In genomic region chr22:15687086-15687485, GRCh38 we compare ENCODE assay signal across 14 cellular contexts. TPM values are rescaled to one million over a fixed set of nuclear protein-coding genes. Genes with fewer than 3 reads are reported as not detected.
DNase-seq lines count a peak whose midpoint lies in the region; ATAC-seq and TF ChIP-seq lines count a peak whose summit lies in the region.
"Not testable (repeated sequence)": the region's sequence is repeated elsewhere in the genome, so short reads cannot be mapped to it uniquely, and the experiment has no call there.
"Had no signal": no experiment of that assay in that cellular context is flagged by ENCODE, and none has a peak within 500 bp of the region (broad histone marks: within the 10 kb centered on the region; RNA-seq: fewer than 3 reads in every experiment).

No MANE protein-coding gene starts in this region.

- not testable (repeated sequence) for H3K4me1 ChIP-seq in gastroesophageal sphincter; aorta (ENCODE audit: control insufficient read depth in 1 of 2, insufficient read depth in 2 of 2, low read length in 2 of 2)

- not testable (repeated sequence) for H3K36me3 ChIP-seq in gastroesophageal sphincter; aorta (ENCODE audit: control insufficient read depth in 1 of 2, insufficient read depth in 2 of 2, low read length in 1 of 2)

- TF ChIP-seq EP300 in gastroesophageal sphincter (IDR thresholded peaks at IDR 0.05) = not testable (repeated sequence)

- DNase-seq in CD14-positive monocyte (ENCODE audit: low spot score) = peak; percentile 31
- DNase-seq in activated effector memory CD4-positive, alpha-beta T cell treated with anti-CD3 and anti-CD28 coated beads, Interleukin-2, amount 50 U/mL, for 16 hours = peak; percentile 61
- DNase-seq in left lobe of liver (ENCODE audit: low spot score); sciatic nerve (ENCODE audit: low spot score); stimulated activated naive CD8-positive, alpha-beta T cell treated with anti-CD3 and anti-CD28 coated beads, Interleukin-15, amount 100 ng/mL, for 72 hours; aorta: not testable (repeated sequence)

- H3K4me1 Mint-ChIP-seq in CD14-positive monocyte; stimulated activated naive CD8-positive, alpha-beta T cell treated with anti-CD3 and anti-CD28 coated beads, Interleukin-15, amount 100 ng/mL, for 72 hours: not testable (repeated sequence)

- ATAC-seq in gastroesophageal sphincter (peak; percentile 37), left lobe of liver (peak; percentile 14), sciatic nerve (peak; percentile 32), aorta (ENCODE audit: low FRiP score) (peak; percentile 36)
- peak; percentile 13 for ATAC-seq in stimulated activated naive CD8-positive, alpha-beta T cell treated with anti-CD3 and anti-CD28 coated beads, Interleukin-15, amount 100 ng/mL, for 72 hours

- H3K36me3 Mint-ChIP-seq in CD14-positive monocyte = not testable (repeated sequence)

- not testable (repeated sequence) for TF ChIP-seq CTCF in CD14-positive monocyte (IDR thresholded peaks at IDR 0.05); gastroesophageal sphincter (IDR thresholded peaks at IDR 0.05)

- H3K4me3 ChIP-seq in gastroesophageal sphincter; aorta (ENCODE audit: low read length in 2 of 2): not testable (repeated sequence)

- not testable (repeated sequence) for H3K27me3 ChIP-seq in gastroesophageal sphincter; aorta (ENCODE audit: control insufficient read depth in 1 of 2, insufficient read depth in 2 of 2, low read length in 1 of 2)

- intact Hi-C loops in CD14-positive monocyte (cut with micrococcal nuclease); sciatic nerve (cut with DNase I); aorta (cut with DNase I): not testable (repeated sequence)

- not testable (repeated sequence) for H3K9me3 ChIP-seq in gastroesophageal sphincter; aorta (ENCODE audit: control insufficient read depth, low read length)

- H3K4me3 Mint-ChIP-seq in CD14-positive monocyte; stimulated activated naive CD8-positive, alpha-beta T cell treated with anti-CD3 and anti-CD28 coated beads, Interleukin-15, amount 100 ng/mL, for 72 hours: not testable (repeated sequence)

- not testable (repeated sequence) for H3K27ac ChIP-seq in gastroesophageal sphincter; aorta (ENCODE audit: low read depth in 1 of 2, low read length in 2 of 2)

- not testable (repeated sequence) for H3K9me3 Mint-ChIP-seq in CD14-positive monocyte; stimulated activated naive CD8-positive, alpha-beta T cell treated with anti-CD3 and anti-CD28 coated beads, Interleukin-15, amount 100 ng/mL, for 72 hours

- no CpG with 5 or more reads among the region's 3 CpGs for WGBS in gastroesophageal sphincter (ENCODE audit: low coverage in 1 of 2), 2 donors
- 71 to 76% methylated on average over 3 of the region's 3 CpGs for WGBS in aorta, 2 donors

- not testable (repeated sequence) for TF ChIP-seq POLR2A in gastroesophageal sphincter (IDR thresholded peaks at IDR 0.05)

- not testable (repeated sequence) for H3K27me3 Mint-ChIP-seq in CD14-positive monocyte (ENCODE audit: low read depth in 3 of 3); stimulated activated naive CD8-positive, alpha-beta T cell treated with anti-CD3 and anti-CD28 coated beads, Interleukin-15, amount 100 ng/mL, for 72 hours

- not testable (repeated sequence) for H3K27ac Mint-ChIP-seq in CD14-positive monocyte; stimulated activated naive CD8-positive, alpha-beta T cell treated with anti-CD3 and anti-CD28 coated beads, Interleukin-15, amount 100 ng/mL, for 72 hours

RNA-seq across cellular contexts. Expression of gene POTEH, which starts 2.7 kb away (rescaled TPM):
- polyA plus RNA-seq in CD14-positive monocyte (not detected), aorta (not detected)
- total RNA-seq in gastroesophageal sphincter (not detected), left lobe of liver (not detected), sciatic nerve (not detected), aorta (not detected)
- total RNA-seq: B cell; CD4-positive, alpha-beta T cell; CD8-positive, alpha-beta memory T cell; GM23248; H1; H7 had no signal
- polyA plus RNA-seq: AG04450; CD8-positive, alpha-beta memory T cell; GM23248; H1 had no signal
